Comparison of ENCODE assay signal across 22 cellular contexts in genomic region chrX:14056201-14056600, GRCh38. TPM values are rescaled to one million over a fixed set of nuclear protein-coding genes. Genes with fewer than 3 reads are reported as not detected.
DNase-seq lines count a peak whose midpoint lies in the region; ATAC-seq and TF ChIP-seq lines count a peak whose summit lies in the region.
"Had no signal": no experiment of that assay in that cellular context is flagged by ENCODE, and none has a peak within 500 bp of the region (broad histone marks: within the 10 kb centered on the region; RNA-seq: fewer than 3 reads in every experiment).

No MANE protein-coding gene starts in this region.

- TF ChIP-seq CTCF in GM23338 (conservative IDR thresholded peaks at IDR 0.05; ENCODE audit: low read depth in 2 of 2) (no peak), choroid plexus epithelial cell (conservative IDR thresholded peaks at IDR 0.05; ENCODE audit: low read depth, low read length) (no peak), fibroblast of villous mesenchyme (IDR thresholded peaks at IDR 0.05; ENCODE audit: insufficient read depth, low read depth, low read length) (no peak), heart left ventricle (IDR thresholded peaks at IDR 0.05) (no peak)

- no peak overlapping the region for H3K27ac Mint-ChIP-seq in GM23338

- no peaks in the 10 kb centered on the region for H4K20me1 ChIP-seq in GM23338 (replicated peaks; ENCODE audit: insufficient read depth)

- intact Hi-C loops in heart left ventricle (cut with DNase I) = loop anchor here in 1 of 10 donors (10.0 kb wide), 1 partner anchor 1089 kb away; no protein-coding TSS in a partner anchor

- no peaks in the 10 kb centered on the region for H3K36me3 ChIP-seq in GM23338 (ENCODE audit: insufficient read depth)
- H3K36me3 ChIP-seq in heart left ventricle = no peaks in the 10 kb centered on the region
- H3K36me3 ChIP-seq: BE2C, SJCRH30 had no signal

- peaks cover 0 to 2% (median 0%) of the 10 kb centered on the region in 12 donors for H3K9me3 ChIP-seq in heart left ventricle
- H3K9me3 ChIP-seq: BE2C, SJCRH30 had no signal

- no peak overlapping the region for H3K4me3 Mint-ChIP-seq in GM23338
- H3K4me3 Mint-ChIP-seq: CD14-positive monocyte had no signal

- H3K4me1 ChIP-seq in GM23338 (ENCODE audit: insufficient read depth) (no peaks in the 10 kb centered on the region), heart left ventricle (no peaks in the 10 kb centered on the region)
- H3K4me1 ChIP-seq: BE2C had no signal

- WGBS in heart left ventricle, 4 donors = 30 to 85% (median 81%) methylated on average over 1 of the region's 1 CpG

- no peaks in the 10 kb centered on the region for H3K9me3 Mint-ChIP-seq in GM23338
- H3K9me3 Mint-ChIP-seq: CD14-positive monocyte had no signal

- H3K36me3 Mint-ChIP-seq in GM23338 (ENCODE audit: low read depth) = no peaks in the 10 kb centered on the region
- H3K36me3 Mint-ChIP-seq: CD14-positive monocyte had no signal

- TF ChIP-seq POLR2A in heart left ventricle (IDR thresholded peaks at IDR 0.05) = no peak

- H3K4me2 ChIP-seq in GM23338 = no peak overlapping the region

- H2AFZ ChIP-seq in GM23338 = no peak overlapping the region

- H3K27ac ChIP-seq in GM23338 (ENCODE audit: low read depth) (no peak overlapping the region), heart left ventricle (no peak overlapping the region)
- H3K27ac ChIP-seq: SJCRH30 had no signal

- no peaks in the 10 kb centered on the region for H3K79me2 ChIP-seq in GM23338 (replicated peaks; ENCODE audit: insufficient read depth)

- no peaks in the 10 kb centered on the region for H3K9me2 ChIP-seq in GM23338 (ENCODE audit: insufficient read depth)

- ATAC-seq in GM23338 (no peak), GM19463 (IDR thresholded peaks at IDR 0.05; ENCODE audit: unreplicated experiment) (no peak), heart left ventricle (no peak)
- ATAC-seq: SK-N-SH treated with all-trans-retinoic acid at 6 μM for 48 hours had no signal

- H3F3A ChIP-seq in GM23338 (replicated peaks; ENCODE audit: low read depth) = no peaks in the 10 kb centered on the region

- DNase-seq in GM23338 (ENCODE audit: low spot score) (peak; percentile 3), choroid plexus epithelial cell (ENCODE audit: low read depth) (peak; percentile 20), fibroblast of villous mesenchyme (ENCODE audit: low read depth) (peak; percentile 3), middle frontal gyrus (ENCODE audit: extremely low spot score, low spot score) (no peak), heart left ventricle (no peak), NCI-H1092 treated with DMSO at 0.1 percent for 48 hours (lab: John Stamatoyannopoulos, UW) (no peak)
- DNase-seq: BE2C, Calu3, DND-41, H7, Karpas-422, MV-4-11, NCI-H1105 treated with DMSO at 0.1 percent for 48 hours, NCI-H146, NCI-H1930, NCI-H2107, NCI-H524, NCI-H774 had no signal

- peaks cover 7% of the 10 kb centered on the region; the same call in 2 of the 3 replicates for H3K4me1 Mint-ChIP-seq in GM23338
- H3K4me1 Mint-ChIP-seq: CD14-positive monocyte had no signal

- H3K27me3 ChIP-seq in GM23338 (ENCODE audit: insufficient read depth) (no peaks in the 10 kb centered on the region), heart left ventricle (peaks cover 0 to 75% (median 0%) of the 10 kb centered on the region in 9 donors)
- H3K27me3 ChIP-seq: BE2C, SJCRH30 had no signal

- H3K4me3 ChIP-seq in GM23338 (no peak overlapping the region), choroid plexus epithelial cell (ENCODE audit: low read depth, low read length) (no peak overlapping the region), fibroblast of villous mesenchyme (ENCODE audit: low read depth, low read length) (no peak overlapping the region), heart left ventricle (no peak overlapping the region)
- H3K4me3 ChIP-seq: SJCRH30 had no signal

- no peaks in the 10 kb centered on the region for H3K27me3 Mint-ChIP-seq in GM23338 (ENCODE audit: insufficient read depth, low read depth, poor library complexity)

TF ChIP-seq in GM23338, 12 proteins besides CTCF, POLR2A, EP300 and RAD21 (continues in another document):
- TF ChIP-seq JUNB (IDR thresholded peaks at IDR 0.05; ENCODE audit: unreplicated experiment) (no peak), EZH2phosphoT487 (IDR thresholded peaks at IDR 0.05; ENCODE audit: unreplicated experiment) (no peak), ZNF462 (CRISPR knock-in tag; IDR thresholded peaks at IDR 0.05) (no peak), ZNF331 (CRISPR knock-in tag; IDR thresholded peaks at IDR 0.05; ENCODE audit: low read depth) (no peak), CREB1 (CRISPR knock-in tag; IDR thresholded peaks at IDR 0.05; ENCODE audit: low read depth) (no peak), STAT1 (IDR thresholded peaks at IDR 0.05; ENCODE audit: unreplicated experiment) (no peak)

RNA-seq across cellular contexts. Expression of gene GEMIN8, which starts 26.5 kb away (rescaled TPM):
- 16.5 and 19.4 TPM in 2 replicates for total RNA-seq in GM23338 (2014; rRNA removed; shearing (Covaris generic))
- polyA plus RNA-seq in GM23338 (2016; fragmentation: Nextera tagmentation; extraction: Ambion mirVana) (16.7 and 19.9 TPM in 2 replicates), heart left ventricle (10 to 100 TPM; 11.9 to 14.3 TPM)
- total RNA-seq in fibroblast of villous mesenchyme (9.3 and 10.4 TPM in 2 replicates), heart left ventricle (10 to 100 TPM; 10.3 to 16.3 (median 13.5) TPM)

Comparison
In these comparisons a context has a peak if more than half of its experiments do, and no peak if none do; other contexts are left out.
1. DNase-seq: peak in GM23338 (single experiment), choroid plexus epithelial cell (single experiment) and fibroblast of villous mesenchyme (single experiment); none in middle frontal gyrus (single experiment), heart left ventricle (0 of 5) and NCI-H1092 treated with DMSO at 0.1 percent for 48 hours (single experiment).